Comparison of ENCODE assay signal across 1 cellular context in genomic region chr20:34385464-34385863, GRCh38.
TF ChIP-seq lines count a peak whose summit lies in the region.

No MANE protein-coding gene starts in this region.

TF ChIP-seq in HCT116, 20 proteins besides CTCF, POLR2A, EP300 and RAD21 (continued from another document):
- TF ChIP-seq EGR1 (IDR thresholded peaks at IDR 0.05; ENCODE audit: low read depth) (no peak), ATF3 (IDR thresholded peaks at IDR 0.05) (no peak), MAX (IDR thresholded peaks at IDR 0.05) (no peak), EZH2phosphoT487 (IDR thresholded peaks at IDR 0.05; ENCODE audit: borderline replicate concordance) (no peak), TCF7L2 (IDR thresholded peaks at IDR 0.05; ENCODE audit: borderline replicate concordance, extremely low read depth, insufficient read depth, insufficient read length) (no peak), ELF1 (IDR thresholded peaks at IDR 0.05; ENCODE audit: borderline replicate concordance, low read depth) (no peak)
